1 cellular context compared by ENCODE assay signal in genomic region chr1:179234863-179235262, GRCh38.
TF ChIP-seq lines count a peak whose summit lies in the region.

No MANE protein-coding gene starts in this region.

TF ChIP-seq in HepG2, 621 proteins besides CTCF, POLR2A, EP300 and RAD21:
- TF ChIP-seq ZNF296 (CRISPR knock-in tag; conservative IDR thresholded peaks at IDR 0.05), result no peak
- TF ChIP-seq ZNF775 (CRISPR knock-in tag; IDR thresholded peaks at IDR 0.05; ENCODE audit: borderline replicate concordance), result no peak
- TF ChIP-seq IKZF1 (IDR thresholded peaks at IDR 0.05), result no peak
- no peak for TF ChIP-seq TAF15 (IDR thresholded peaks at IDR 0.05; ENCODE audit: low read depth, low read length, poor library complexity, severe bottlenecking)
- TF ChIP-seq CBX1 (IDR thresholded peaks at IDR 0.05; ENCODE audit: low read depth), result no peak
- no peak for TF ChIP-seq ZNF280B (CRISPR knock-in tag; IDR thresholded peaks at IDR 0.05; ENCODE audit: borderline replicate concordance)
- TF ChIP-seq RBAK (CRISPR knock-in tag; IDR thresholded peaks at IDR 0.05), result peak; percentile 88; the same call in 1 of the 2 replicates
